Comparison of ENCODE assay signal across 14 cellular contexts in the genomic region with DNA sequence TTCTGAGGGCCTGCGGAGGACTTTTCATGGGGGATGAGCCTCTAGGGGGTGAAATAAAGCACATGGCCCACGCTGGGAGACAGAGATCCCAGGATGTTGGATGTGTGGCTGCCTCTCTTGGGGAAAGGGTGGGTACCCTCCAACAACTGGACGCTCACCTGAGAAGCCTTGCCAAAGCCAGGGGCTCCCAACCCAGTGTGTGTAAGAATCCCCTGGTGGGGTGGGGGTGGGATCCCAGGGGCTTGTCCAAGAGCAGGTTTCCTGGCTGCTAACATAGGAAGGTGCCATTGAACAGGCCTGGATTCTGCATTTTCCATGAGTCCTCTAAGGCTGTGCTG. TPM values are rescaled to one million over a fixed set of nuclear protein-coding genes. Genes with fewer than 3 reads are reported as not detected.
DNase-seq lines count a peak whose midpoint lies in the region; ATAC-seq and TF ChIP-seq lines count a peak whose summit lies in the region.
"Had no signal": no experiment of that assay in that cellular context is flagged by ENCODE, and none has a peak within 500 bp of the region (broad histone marks: within the 10 kb centered on the region; RNA-seq: fewer than 3 reads in every experiment).

No MANE protein-coding gene starts in this region.

- DNase-seq in activated CD4-positive, alpha-beta T cell treated with anti-CD3 and anti-CD28 coated beads, Interleukin-2, amount 10 ng/mL, durations not matched to agents 7 days and 5 days: no peak
- DNase-seq in activated CD4-positive, alpha-beta T cell treated with anti-CD3 and anti-CD28 coated beads for 48 hours: no peak
- DNase-seq in coronary artery (ENCODE audit: low spot score) (no peak), spleen (peak; percentile 74), epidermal melanocyte (ENCODE audit: insufficient read length, low spot score) (no peak), Calu3 (no peak)
- DNase-seq: DMS79, kidney glomerular epithelial cell had no signal

- peaks cover 56% of the 10 kb centered on the region for H3K36me3 Mint-ChIP-seq in activated CD4-positive, alpha-beta T cell treated with anti-CD3 and anti-CD28 coated beads, Interleukin-2, amount 10 ng/mL, durations not matched to agents 7 days and 5 days (ENCODE audit: low read depth)
- no peaks in the 10 kb centered on the region for H3K36me3 Mint-ChIP-seq in Calu3 (ENCODE audit: insufficient read depth, unreplicated experiment)

- no peak for ATAC-seq in GM21528 (IDR thresholded peaks at IDR 0.05; ENCODE audit: low FRiP score, unreplicated experiment)
- ATAC-seq: K562 had no signal

- H3K27ac Mint-ChIP-seq in activated CD4-positive, alpha-beta T cell treated with anti-CD3 and anti-CD28 coated beads, Interleukin-2, amount 10 ng/mL, durations not matched to agents 7 days and 5 days: peak overlapping the region; percentile 91
- H3K27ac Mint-ChIP-seq in Calu3 (ENCODE audit: unreplicated experiment): no peak overlapping the region

- POLR2A ChIA-PET in activated CD4-positive, alpha-beta T cell treated with anti-CD3 and anti-CD28 coated beads, Interleukin-2, amount 10 ng/mL, durations not matched to agents 7 days and 5 days (lab: Charles Lee): interaction anchor here (0.9 to 1.0 kb wide), 2 partner anchors 14 to 65 kb away, joined by 3 read pairs; no protein-coding TSS in a partner anchor

- H3K27ac ChIP-seq in KOPT-K1 (ENCODE audit: low read depth, low read length, poor library complexity, severe bottlenecking) (peak overlapping the region; percentile 68), coronary artery (peak overlapping the region in 1 of 2 donors; percentile 55), spleen (peak overlapping the region; percentile 83 to 94 (median 87))
- H3K27ac ChIP-seq: ovary had no signal

- peaks cover 88% of the 10 kb centered on the region for H3K4me1 Mint-ChIP-seq in activated CD4-positive, alpha-beta T cell treated with anti-CD3 and anti-CD28 coated beads, Interleukin-2, amount 10 ng/mL, durations not matched to agents 7 days and 5 days
- H3K4me1 Mint-ChIP-seq in Calu3 (ENCODE audit: low read depth, unreplicated experiment): peaks cover 15% of the 10 kb centered on the region

- H3K4me3 Mint-ChIP-seq in activated CD4-positive, alpha-beta T cell treated with anti-CD3 and anti-CD28 coated beads, Interleukin-2, amount 10 ng/mL, durations not matched to agents 7 days and 5 days: peak overlapping the region; percentile 88
- no peak overlapping the region for H3K4me3 Mint-ChIP-seq in Calu3 (ENCODE audit: low read depth, unreplicated experiment)

- WGBS in spleen, 5 donors: 51 to 86% (median 64%) methylated on average over 1 to 3 of the region's 3 CpGs

- H3K9me3 ChIP-seq in KOPT-K1 (ENCODE audit: insufficient read depth, low read length, poor library complexity, severe bottlenecking) (no peaks in the 10 kb centered on the region), spleen (no peaks in the 10 kb centered on the region)
- H3K9me3 ChIP-seq: ovary had no signal

- H3K27me3 ChIP-seq in spleen (replicated peaks in 1 of 7): no peaks in the 10 kb centered on the region
- H3K27me3 ChIP-seq: ovary had no signal

- no peak for TF ChIP-seq POLR2A in spleen (IDR thresholded peaks at IDR 0.05)

- H3K9me3 Mint-ChIP-seq in activated CD4-positive, alpha-beta T cell treated with anti-CD3 and anti-CD28 coated beads, Interleukin-2, amount 10 ng/mL, durations not matched to agents 7 days and 5 days: peaks cover 2% of the 10 kb centered on the region
- no peaks in the 10 kb centered on the region for H3K9me3 Mint-ChIP-seq in Calu3 (ENCODE audit: low read depth, unreplicated experiment)

- peaks cover 45 to 97% (median 67%) of the 10 kb centered on the region in 6 donors for H3K4me1 ChIP-seq in spleen

- BruUV-seq in Calu3 (replicated peaks; lab: Mats Ljungman, UMichigan): no TSS peak

- H3K36me3 ChIP-seq in KOPT-K1 (ENCODE audit: insufficient read depth, low read length) (peaks cover 16% of the 10 kb centered on the region; the same call in 1 of the 2 replicates), spleen (peaks cover under 1 to 42% (median 22%) of the 10 kb centered on the region in 6 donors)
- H3K36me3 ChIP-seq: ovary had no signal

- TF ChIP-seq CTCF in coronary artery (IDR thresholded peaks at IDR 0.05): no peak
- no peak for TF ChIP-seq CTCF in spleen (IDR thresholded peaks at IDR 0.05 in 8 of 11, conservative IDR thresholded peaks at IDR 0.05 in 3 of 11)
- no peak for TF ChIP-seq CTCF in Calu3 (IDR thresholded peaks at IDR 0.05; ENCODE audit: unreplicated experiment)

- intact Hi-C loops in spleen (cut with DNase I; ENCODE audit: low total_unique reads) (no loop called here), Calu3 (cut with micrococcal nuclease; ENCODE audit: unreplicated experiment) (no loop called here)

- peak overlapping the region; percentile 57 for H3K4me3 ChIP-seq in coronary artery
- peak overlapping the region; percentile 48 to 70 (median 52) for H3K4me3 ChIP-seq in spleen
- H3K4me3 ChIP-seq: K562, ovary had no signal

- no peaks in the 10 kb centered on the region for H3K27me3 Mint-ChIP-seq in activated CD4-positive, alpha-beta T cell treated with anti-CD3 and anti-CD28 coated beads, Interleukin-2, amount 10 ng/mL, durations not matched to agents 7 days and 5 days
- peaks cover 26% of the 10 kb centered on the region for H3K27me3 Mint-ChIP-seq in Calu3 (ENCODE audit: unreplicated experiment)

- CTCF ChIA-PET in activated CD4-positive, alpha-beta T cell treated with anti-CD3 and anti-CD28 coated beads, Interleukin-2, amount 10 ng/mL, durations not matched to agents 7 days and 5 days (lab: Charles Lee): interaction anchor here (0.6 to 12.2 kb wide), 4 partner anchors 13 to 126 kb away, joined by 3 to 224 read pairs (median 6); no protein-coding TSS in a partner anchor
- CTCF ChIA-PET in Calu3 (lab: Charles Lee): no interaction called here

RNA-seq across cellular contexts. Expression of a gene that starts 0.6 kb away (rescaled TPM):
- total RNA-seq in activated CD4-positive, alpha-beta T cell treated with anti-CD3 and anti-CD28 coated beads, Interleukin-2, amount 10 ng/mL, durations not matched to agents 7 days and 5 days: 10 to 100 TPM; 83.9 to 98.5 TPM
- total RNA-seq in spleen (10 to 100 TPM; 27.2 to 50.5 (median 34.7) TPM), Calu3 (2022) (not detected in 2 replicates)
- polyA plus RNA-seq in spleen: 10 to 100 TPM; 17.6 to 24.6 (median 23.7) TPM
- total RNA-seq: A673, fibroblast of villous mesenchyme had no signal
- polyA plus RNA-seq: K562 had no signal

RNA-seq across cellular contexts. Expression of a gene that starts 12.9 kb away (rescaled TPM):
- 1 to 10 TPM; 3.3 to 3.8 TPM for total RNA-seq in activated CD4-positive, alpha-beta T cell treated with anti-CD3 and anti-CD28 coated beads, Interleukin-2, amount 10 ng/mL, durations not matched to agents 7 days and 5 days
- total RNA-seq in spleen (10 to 100 TPM in 3 of 7 donors, 1 to 10 TPM in 4; 5.6 to 23.2 (median 9.9) TPM), Calu3 (2022) (0.87 and 1.1 TPM in 2 replicates)
- polyA plus RNA-seq in spleen: 1 to 10 TPM in 2 of 3 donors, under 1 TPM in 1; 0.41 to 2.8 (median 2.3) TPM
- total RNA-seq: A673, fibroblast of villous mesenchyme had no signal
- polyA plus RNA-seq: K562 had no signal

Comparison
In these comparisons a context has a peak if more than half of its experiments do, and no peak if none do; other contexts are left out.
1. RNA of a gene that starts 0.6 kb away (total RNA-seq): 83.9 to 98.5 TPM in activated CD4-positive, alpha-beta T cell treated with anti-CD3 and anti-CD28 coated beads, Interleukin-2, amount 10 ng/mL, durations not matched to agents 7 days and 5 days and 27.2 to 50.5 TPM in spleen; not detected in Calu3; every median in the first group is over 10 times any median in the second.